1 cellular context compared by ENCODE assay signal in genomic region chr14:60734465-60735242, GRCh38.
A peak's percentile ranks its signal among the peaks of the same experiment; 100 is the strongest.
TF ChIP-seq lines count a peak whose summit lies in the region.

MNAT1 (plus strand) TSS chr14:60734761; CDS start chr14:60734863, 102 bp downstream.

TF ChIP-seq in K562, 482 proteins besides CTCF, POLR2A, EP300 and RAD21 (continued from another document and continues in another):
- TF ChIP-seq TCF15 (CRISPR knock-in tag; IDR thresholded peaks at IDR 0.05) (no peak), TCFL5 (CRISPR knock-in tag; conservative IDR thresholded peaks at IDR 0.05) (no peak), TAF15 (IDR thresholded peaks at IDR 0.05; ENCODE audit: low read depth, low read length) (no peak), ZBTB11 (CRISPR knock-in tag; IDR thresholded peaks at IDR 0.05) (peak; percentile 94 to 99 (median 99)), NEUROD1 (IDR thresholded peaks at IDR 0.05; ENCODE audit: borderline replicate concordance, low read depth, low read length, partially characterized antibody) (peak; percentile 53), RCOR1 (IDR thresholded peaks at IDR 0.05; ENCODE audit: borderline replicate concordance in 1 of 2, low read depth in 2 of 2, low read length in 2 of 2) (peak in 1 of 2 experiments; percentile 72; a peak in 1 of 4 replicates), DNMT1 (IDR thresholded peaks at IDR 0.05) (no peak), RFX1 (IDR thresholded peaks at IDR 0.05) (no peak), HOXB6 (CRISPR knock-in tag; IDR thresholded peaks at IDR 0.05; ENCODE audit: borderline replicate concordance) (no peak), FOXK2 (conservative IDR thresholded peaks at IDR 0.05 in 1 of 2, IDR thresholded peaks at IDR 0.05 in 1 of 2; ENCODE audit: low read depth in 2 of 2) (peak in 1 of 2 experiments; percentile 46; a peak in 1 of 4 replicates), PREB (CRISPR knock-in tag; IDR thresholded peaks at IDR 0.05) (no peak), CHD1 (IDR thresholded peaks at IDR 0.05; ENCODE audit: low read length) (peak; percentile 6), HNRNPL (IDR thresholded peaks at IDR 0.05; ENCODE audit: low read depth, low read length) (no peak), ZBTB2 (IDR thresholded peaks at IDR 0.05) (no peak), CREB5 (CRISPR knock-in tag; IDR thresholded peaks at IDR 0.05) (no peak), RNF2 (IDR thresholded peaks at IDR 0.05) (peak; percentile 65; the same call in 1 of the 2 replicates), HDAC1 (IDR thresholded peaks at IDR 0.05) (peak in 1 of 2 experiments; percentile 75; a peak in 2 of 4 replicates), ELF1 (tag; IDR thresholded peaks at IDR 0.05) (no peak), HDAC3 (IDR thresholded peaks at IDR 0.05; ENCODE audit: borderline replicate concordance, partially characterized antibody) (no peak), ATF7 (IDR thresholded peaks at IDR 0.05) (peak; percentile 43; the same call in 1 of the 2 replicates), ZNF77 (CRISPR knock-in tag; IDR thresholded peaks at IDR 0.05) (no peak), KLF13 (tag; IDR thresholded peaks at IDR 0.05; ENCODE audit: borderline replicate concordance, low read depth) (no peak), MED1 (CRISPR knock-in tag; IDR thresholded peaks at IDR 0.05; ENCODE audit: borderline replicate concordance) (no peak), CBFB (CRISPR knock-in tag; IDR thresholded peaks at IDR 0.05) (no peak), KDM2B (CRISPR knock-in tag; IDR thresholded peaks at IDR 0.05) (no peak), MTA3 (IDR thresholded peaks at IDR 0.05; ENCODE audit: borderline replicate concordance) (peak; percentile 75; the same call in 1 of the 2 replicates), ELK1 (CRISPR knock-in tag; IDR thresholded peaks at IDR 0.05) (no peak), CREB1 (IDR thresholded peaks at IDR 0.05) (no peak), CREB1 (CRISPR knock-in tag; IDR thresholded peaks at IDR 0.05) (no peak), ZNF347 (CRISPR knock-in tag; IDR thresholded peaks at IDR 0.05; ENCODE audit: low read depth) (no peak), TOE1 (IDR thresholded peaks at IDR 0.05; ENCODE audit: borderline replicate concordance) (peak; percentile 49; the same call in 1 of the 2 replicates), TOE1 (CRISPR knock-in tag; IDR thresholded peaks at IDR 0.05; ENCODE audit: borderline replicate concordance, low read depth) (no peak), SRSF9 (IDR thresholded peaks at IDR 0.05; ENCODE audit: borderline replicate concordance, low read depth, low read length) (no peak), FOXP4 (CRISPR knock-in tag; IDR thresholded peaks at IDR 0.05; ENCODE audit: borderline replicate concordance) (no peak), GATAD2B (IDR thresholded peaks at IDR 0.05; ENCODE audit: borderline replicate concordance) (peak; percentile 39; the same call in 1 of the 2 replicates), HMG20B (CRISPR knock-in tag; IDR thresholded peaks at IDR 0.05) (no peak), ZBED1 (IDR thresholded peaks at IDR 0.05) (no peak), XRCC3 (IDR thresholded peaks at IDR 0.05) (no peak), MAZ (CRISPR knock-in tag; conservative IDR thresholded peaks at IDR 0.05 in 1 of 2, IDR thresholded peaks at IDR 0.05 in 1 of 2) (peak; percentile 41 to 82; a peak in 3 of 4 replicates), ZC3H11A (IDR thresholded peaks at IDR 0.05; ENCODE audit: low read depth, low read length) (peak; percentile 83; the same call in 1 of the 2 replicates), U2AF1 (optimal IDR thresholded peaks at IDR 0.05; ENCODE audit: low read depth, low read length) (no peak), CGGBP1 (CRISPR knock-in tag; IDR thresholded peaks at IDR 0.05) (no peak), THAP7 (CRISPR knock-in tag; IDR thresholded peaks at IDR 0.05) (no peak), RBM15 (IDR thresholded peaks at IDR 0.05; ENCODE audit: insufficient read depth, low read length) (no peak), MCM2 (IDR thresholded peaks at IDR 0.05; ENCODE audit: low read depth) (no peak), C11orf30 (IDR thresholded peaks at IDR 0.05; ENCODE audit: low read depth) (peak; percentile 89), HINFP (tag; conservative IDR thresholded peaks at IDR 0.05; ENCODE audit: low read depth) (no peak), ZNF518B (CRISPR knock-in tag; IDR thresholded peaks at IDR 0.05) (no peak), STAG1 (CRISPR knock-in tag; IDR thresholded peaks at IDR 0.05; ENCODE audit: borderline replicate concordance) (no peak), KAT7 (CRISPR knock-in tag; IDR thresholded peaks at IDR 0.05; ENCODE audit: borderline replicate concordance) (no peak)
